22 cellular contexts compared by ENCODE assay signal in genomic region chr14:104548802-104549535, GRCh38. TPM values are rescaled to one million over a fixed set of nuclear protein-coding genes. Genes with fewer than 3 reads are reported as not detected.
A peak's percentile ranks its signal among the peaks of the same experiment; 100 is the strongest.
DNase-seq lines count a peak whose midpoint lies in the region; ATAC-seq, FAIRE-seq and TF ChIP-seq lines count a peak whose summit lies in the region.
"Had no signal": no experiment of that assay in that cellular context is flagged by ENCODE, and none has a peak within 500 bp of the region (broad histone marks: within the 10 kb centered on the region; RNA-seq: fewer than 3 reads in every experiment).

No MANE protein-coding gene starts in this region.

- no peaks in the 10 kb centered on the region for H3K36me3 ChIP-seq in osteoblast (ENCODE audit: insufficient read depth, low read length)
- H3K36me3 ChIP-seq: SJSA1 had no signal

- H3K79me2 ChIP-seq in osteoblast (ENCODE audit: insufficient read depth, low read length), result no peaks in the 10 kb centered on the region

- no peaks in the 10 kb centered on the region for H3K9me3 ChIP-seq in osteoblast (ENCODE audit: low read depth, low read length)
- H3K9me3 ChIP-seq: SJSA1 had no signal

- H3K4me3 ChIP-seq in osteoblast (ENCODE audit: insufficient read depth, low read length), result no peak overlapping the region
- H3K4me3 ChIP-seq: PC-9, SJSA1 had no signal

- H3K36me3 Mint-ChIP-seq in osteocyte (ENCODE audit: unreplicated experiment), result no peaks in the 10 kb centered on the region

- H3K4me3 Mint-ChIP-seq in osteocyte (ENCODE audit: unreplicated experiment), result no peak overlapping the region

- H3K9me3 Mint-ChIP-seq in osteocyte (ENCODE audit: unreplicated experiment), result no peaks in the 10 kb centered on the region

- H3K4me1 ChIP-seq in osteoblast (ENCODE audit: insufficient read depth, low read length), result no peaks in the 10 kb centered on the region
- H3K4me1 ChIP-seq: SJSA1 had no signal

- FAIRE-seq in D721Med (lab: Jason Lieb, UNC), result no peak
- FAIRE-seq: G401.6 had no signal

- H3K4me2 ChIP-seq in osteoblast (ENCODE audit: insufficient read depth, low read length), result no peak overlapping the region
- H3K4me2 ChIP-seq: PC-9 had no signal

- TF ChIP-seq CTCF in D721Med (IDR thresholded peaks at IDR 0.05; ENCODE audit: insufficient read depth, missing control alignments) (no peak), osteoblast (IDR thresholded peaks at IDR 0.05; ENCODE audit: extremely low read depth, low read depth, low read length) (no peak), osteocyte (IDR thresholded peaks at IDR 0.05) (no peak)

- no peaks in the 10 kb centered on the region for H3K27me3 Mint-ChIP-seq in osteocyte (ENCODE audit: unreplicated experiment)

- DNase-seq in NCI-H1417 (lab: John Stamatoyannopoulos, UW) (peak in 2 of 3 experiments; percentile 55 to 76), NCI-H1417 treated with DMSO at 0.1 percent for 48 hours (lab: John Stamatoyannopoulos, UW) (no peak), D721Med (ENCODE audit: insufficient read length, low spot score) (peak; percentile 13), ecto neural progenitor cell (ENCODE audit: low spot score) (peak; percentile 38), osteoblast (ENCODE audit: insufficient read length, low spot score, missing footprints) (peak; percentile 58), G401 (ENCODE audit: low spot score) (no peak), osteocyte (ENCODE audit: extremely low spot score, unreplicated experiment) (no peak)
- DNase-seq: AML-193, DMS 273 treated with DMSO at 0.1 percent for 48 hours, DND-41, NCI-H1092 treated with DMSO at 0.1 percent for 48 hours, NCI-H187, NCI-H2227 treated with DMSO at 0.1 percent for 48 hours, NCI-H510A treated with DMSO at 0.1 percent for 48 hours, PC-9 had no signal

- no peak for ATAC-seq in HG03097 (IDR thresholded peaks at IDR 0.05; ENCODE audit: low FRiP score, unreplicated experiment)
- ATAC-seq: HCT116 had no signal

- no peak overlapping the region for H2AFZ ChIP-seq in osteoblast (ENCODE audit: low read length)
- H2AFZ ChIP-seq: PC-9 had no signal

- in situ Hi-C loops in G401 (cut with HindIII; ENCODE audit: low sequenced_read_pairs), result no loop called here

- no peak overlapping the region for H3K27ac ChIP-seq in osteoblast (ENCODE audit: low read depth, low read length)
- H3K27ac ChIP-seq: 22Rv1, C4-2B, PC-9, SJSA1 had no signal

- no peaks in the 10 kb centered on the region for H3K27me3 ChIP-seq in osteoblast (ENCODE audit: insufficient read depth, low read length)

- no peaks in the 10 kb centered on the region for H3K4me1 Mint-ChIP-seq in osteocyte (ENCODE audit: unreplicated experiment)

- H3K27ac Mint-ChIP-seq in osteocyte (ENCODE audit: unreplicated experiment), result no peak overlapping the region

- no peaks in the 10 kb centered on the region for H4K20me1 ChIP-seq in osteoblast (ENCODE audit: insufficient read depth, low read length)

RNA-seq across cellular contexts. Expression of gene C14orf180, which starts 30.6 kb away (rescaled TPM):
- not detected in 2 replicates for total RNA-seq in osteoblast
- total RNA-seq in G401 (2014; rRNA removed; shearing (Covaris generic)), result not detected in 2 replicates
- total RNA-seq in osteocyte, result not detected in 2 replicates
- total RNA-seq: LHCN-M2, PC-9, SJSA1 had no signal

RNA-seq across cellular contexts. Expression of gene TMEM179, which starts 55.6 kb away (rescaled TPM):
- total RNA-seq in osteoblast (not detected in 2 replicates), osteocyte (not detected in 2 replicates)
- total RNA-seq in G401 (2014; rRNA removed; shearing (Covaris generic)), result not detected in 2 replicates
- total RNA-seq: LHCN-M2, PC-9, SJSA1 had no signal

Comparison
In these comparisons a context has a peak if more than half of its experiments do, and no peak if none do; other contexts are left out.
1. DNase-seq: peak in NCI-H1417 (2 of 3), D721Med (single experiment), ecto neural progenitor cell (single experiment) and osteoblast (single experiment); none in NCI-H1417 treated with DMSO at 0.1 percent for 48 hours (single experiment), G401 (single experiment) and osteocyte (single experiment).